Comparison of ENCODE assay signal across 4 cellular contexts in the genomic region with DNA sequence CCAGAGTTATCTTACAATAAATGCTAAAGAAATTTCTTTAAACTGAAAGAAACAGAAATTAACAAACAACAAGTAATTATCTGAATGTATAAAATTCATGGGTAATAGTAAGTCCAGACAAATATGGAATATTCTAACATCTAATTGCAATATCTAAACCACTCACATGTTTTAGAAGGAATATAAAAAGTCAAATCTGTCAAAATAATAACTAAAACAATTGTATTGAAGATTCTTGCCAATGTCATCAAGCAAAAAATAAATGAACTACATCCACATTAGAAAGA.
"Had no signal": no experiment of that assay in that cellular context is flagged by ENCODE, and none has a peak within 500 bp of the region (broad histone marks: within the 10 kb centered on the region; RNA-seq: fewer than 3 reads in every experiment).

No MANE protein-coding gene starts in this region.

- H3K4me2 ChIP-seq: KMS-11 had no signal

- DNase-seq: KG1 had no signal

- H3K9ac ChIP-seq: KMS-11 had no signal

- H3K4me3 ChIP-seq: K562 had no signal

- ATAC-seq: K562 had no signal

- H3K27ac ChIP-seq: HL-60, KMS-11 had no signal
